ENCODE assay signal across 8 cellular contexts in genomic region chr13:41456768-41457588, GRCh38. TPM values are rescaled to one million over a fixed set of nuclear protein-coding genes. Genes with fewer than 3 reads are reported as not detected.
DNase-seq lines count a peak whose midpoint lies in the region; ATAC-seq and TF ChIP-seq lines count a peak whose summit lies in the region.

RGCC (plus strand) TSS chr13:41457550; CDS start chr13:41457708, 158 bp downstream.

- H3K36me3 ChIP-seq in Loucy (ENCODE audit: insufficient read depth, low read length) (no peaks in the 10 kb centered on the region), duodenal mucosa (ENCODE audit: control insufficient read depth in 1 of 2, insufficient read depth in 2 of 2, low read length in 2 of 2) (no peaks in the 10 kb centered on the region), lung (ENCODE audit: control insufficient read depth in 2 of 2, insufficient read depth in 2 of 2, low read length in 2 of 2) (peaks cover 0 to 6% of the 10 kb centered on the region in 2 donors)

- ATAC-seq in GM21717 (IDR thresholded peaks at IDR 0.05; ENCODE audit: unreplicated experiment) (peak; percentile 62), lung (ENCODE audit: insufficient read depth, low FRiP score) (peak; percentile 91)

- no peak for TF ChIP-seq CTCF in Loucy (conservative IDR thresholded peaks at IDR 0.05; ENCODE audit: low read length)
- no peak for TF ChIP-seq CTCF in lung (IDR thresholded peaks at IDR 0.05; ENCODE audit: control extremely low read depth, extremely low read depth)

- H2AFZ ChIP-seq in Loucy (ENCODE audit: low read length): peak within 1 kb of the TSS; percentile 86

- peak within 1 kb of the TSS; percentile 84 for H3K4me2 ChIP-seq in Loucy (ENCODE audit: low read depth, low read length, poor library complexity, severe bottlenecking)

- peak within 1 kb of the TSS; percentile 28 for H3K27ac ChIP-seq in duodenal mucosa (ENCODE audit: low read depth, low read length)
- H3K27ac ChIP-seq in lung (ENCODE audit: low read depth in 1 of 2, low read length in 1 of 2): peak within 1 kb of the TSS; percentile 77 to 97

- peak within 1 kb of the TSS; percentile 70 for H3K4me3 ChIP-seq in Loucy (ENCODE audit: low read length, poor library complexity, severe bottlenecking)
- peak within 1 kb of the TSS; percentile 62 to 67 for H3K4me3 ChIP-seq in duodenal mucosa (ENCODE audit: low read depth in 1 of 2, low read length in 2 of 2)
- H3K4me3 ChIP-seq in lung: peak within 1 kb of the TSS; percentile 96

- H3K9me3 ChIP-seq in Loucy (ENCODE audit: insufficient read depth, low read depth, low read length): no peaks in the 10 kb centered on the region
- no peaks in the 10 kb centered on the region for H3K9me3 ChIP-seq in duodenal mucosa (ENCODE audit: control insufficient read depth in 1 of 2, low read length in 2 of 2)
- peaks cover 0 to 3% of the 10 kb centered on the region in 2 donors for H3K9me3 ChIP-seq in lung (ENCODE audit: control insufficient read depth in 2 of 2, insufficient read depth in 1 of 2, low read length in 1 of 2)

- peak; percentile 75 for DNase-seq in ELF-1 (ENCODE audit: low read depth, low spot score)
- DNase-seq in activated CD4-positive, alpha-beta T cell treated with anti-CD3 and anti-CD28 coated beads, Interleukin-2, amount 50 U/mL, for 48 hours: peak; percentile 95 to 96
- DNase-seq in lung (ENCODE audit: low spot score): peak; percentile 85
- peak; percentile 83 to 92 (median 91) for DNase-seq in stimulated activated CD4-positive, alpha-beta T cell treated with anti-CD3 and anti-CD28 coated beads, TNF-alpha, amount 100 ng/mL, for 1 hour (ENCODE audit: low read depth in 3 of 3, low spot score in 1 of 3)
- DNase-seq in amniotic stem cell (lab: John Stamatoyannopoulos, UW): no peak

- H3K9ac ChIP-seq in Loucy (ENCODE audit: low read depth, low read length, poor library complexity, severe bottlenecking): peak within 1 kb of the TSS; percentile 62
- H3K9ac ChIP-seq in duodenal mucosa (ENCODE audit: low read depth in 1 of 2, low read length in 2 of 2): peak within 1 kb of the TSS; percentile 43 to 59

- H3K27me3 ChIP-seq in Loucy (ENCODE audit: insufficient read depth, low read length, poor library complexity, severe bottlenecking) (peaks cover 9% of the 10 kb centered on the region), duodenal mucosa (ENCODE audit: control insufficient read depth in 1 of 2, insufficient read depth in 2 of 2, low read length in 2 of 2) (peaks cover 19 to 37% of the 10 kb centered on the region in 2 donors), lung (ENCODE audit: control insufficient read depth, insufficient read depth) (no peaks in the 10 kb centered on the region)

- H4K20me1 ChIP-seq in Loucy (ENCODE audit: insufficient read depth, low read length, poor library complexity, severe bottlenecking): no peaks in the 10 kb centered on the region

- WGBS in lung, 2 donors: 6% methylated on average over 76 to 92 of the region's 92 CpGs

- no peaks in the 10 kb centered on the region for H3K9me2 ChIP-seq in Loucy (replicated peaks; ENCODE audit: low read depth, low read length)

- no peaks in the 10 kb centered on the region for H3K79me2 ChIP-seq in Loucy (ENCODE audit: insufficient read depth, low read length)

- H3K4me1 ChIP-seq in Loucy (ENCODE audit: insufficient read depth, low read length, poor library complexity, severe bottlenecking) (peaks cover 23% of the 10 kb centered on the region), duodenal mucosa (ENCODE audit: control insufficient read depth in 1 of 2, insufficient read depth in 2 of 2, low read length in 2 of 2) (peaks cover 8 to 16% of the 10 kb centered on the region in 2 donors), lung (ENCODE audit: control insufficient read depth in 2 of 2, insufficient read depth in 2 of 2, low read length in 2 of 2) (peaks cover 0 to 11% of the 10 kb centered on the region in 2 donors)

- H3F3A ChIP-seq in Loucy (ENCODE audit: low read depth): no peaks in the 10 kb centered on the region; the same call in 1 of the 2 replicates

RNA-seq across cellular contexts. Expression of gene RGCC, which starts in this region (rescaled TPM):
- 100 to 1,000 TPM; 309 to 359 TPM for total RNA-seq in lung
- polyA plus RNA-seq in lung: 100 to 1,000 TPM; 167 to 275 TPM
